In the genomic region with DNA sequence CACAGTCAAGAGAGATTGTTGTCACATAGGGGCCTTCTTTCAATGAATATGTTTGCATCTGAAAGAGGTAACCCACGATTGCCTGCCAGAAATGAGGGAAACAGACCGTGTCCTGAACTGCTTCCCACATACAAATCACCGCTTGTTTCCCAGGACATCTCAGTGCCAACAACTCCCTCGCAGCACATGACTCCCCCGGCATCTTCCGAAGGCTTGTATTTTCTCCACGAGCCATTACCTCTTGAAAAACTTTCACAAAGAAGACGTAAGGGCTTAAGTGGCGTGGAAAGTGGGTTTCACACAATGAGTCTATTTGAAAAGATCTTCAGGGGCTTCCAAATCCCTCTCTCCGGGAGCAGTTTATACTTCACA, we compare ENCODE assay signal across 20 cellular contexts. TPM values are rescaled to one million over a fixed set of nuclear protein-coding genes. Genes with fewer than 3 reads are reported as not detected.
DNase-seq lines count a peak whose midpoint lies in the region; ATAC-seq and TF ChIP-seq lines count a peak whose summit lies in the region.
"Had no signal": no experiment of that assay in that cellular context is flagged by ENCODE, and none has a peak within 500 bp of the region (broad histone marks: within the 10 kb centered on the region; RNA-seq: fewer than 3 reads in every experiment).

No MANE protein-coding gene starts in this region.

- no peak overlapping the region for H3K27ac ChIP-seq in upper lobe of right lung
- no peak overlapping the region for H3K27ac ChIP-seq in WERI-Rb-1
- H3K27ac ChIP-seq: 22Rv1, body of pancreas, C4-2B, foreskin keratinocyte, RWPE1, skin epidermis had no signal

- ATAC-seq in upper lobe of right lung (no peak), HG03135 (IDR thresholded peaks at IDR 0.05; ENCODE audit: unreplicated experiment) (no peak)
- ATAC-seq: body of pancreas; foreskin keratinocyte; stimulated activated naive B cell treated with anti-CD40 and anti-IgM and Interleukin-4, amounts not matched to agents 10 μg/mL and 1 μg/mL and 100 μg/mL, for 72 hours; T-cell had no signal

- TF ChIP-seq CTCF in upper lobe of right lung (IDR thresholded peaks at IDR 0.05) (no peak), WERI-Rb-1 (IDR thresholded peaks at IDR 0.05; ENCODE audit: low read depth, low read length) (no peak)

- H3K36me3 ChIP-seq in upper lobe of right lung: no peaks in the 10 kb centered on the region
- no peaks in the 10 kb centered on the region for H3K36me3 ChIP-seq in WERI-Rb-1

- H3K27me3 ChIP-seq in upper lobe of right lung (peaks cover 23% of the 10 kb centered on the region), WERI-Rb-1 (ENCODE audit: insufficient read depth, low read depth, severe bottlenecking) (no peaks in the 10 kb centered on the region)
- H3K27me3 ChIP-seq: body of pancreas had no signal

- intact Hi-C loops in upper lobe of right lung (cut with DNase I): no loop called here

- H3K4me3 ChIP-seq in upper lobe of right lung: no peak overlapping the region
- H3K4me3 ChIP-seq in WERI-Rb-1 (ENCODE audit: low read depth, low read length): no peak overlapping the region
- H3K4me3 ChIP-seq: body of pancreas, skin epidermis had no signal

- H3K4me1 ChIP-seq in upper lobe of right lung: peaks cover 4% of the 10 kb centered on the region
- H3K4me1 ChIP-seq: foreskin keratinocyte had no signal

- H3K9me3 ChIP-seq in upper lobe of right lung: no peaks in the 10 kb centered on the region
- H3K9me3 ChIP-seq in WERI-Rb-1 (ENCODE audit: severe bottlenecking): peaks cover 5% of the 10 kb centered on the region
- H3K9me3 ChIP-seq: body of pancreas had no signal

- DNase-seq in NCI-H748 (lab: John Stamatoyannopoulos, UW; ENCODE audit: unreplicated experiment) (peak; percentile 31), NCI-H748 treated with DMSO at 0.1 percent for 48 hours (lab: John Stamatoyannopoulos, UW) (no peak), astrocyte of the hippocampus (ENCODE audit: low read depth, low spot score) (peak; percentile 58), medulla oblongata (ENCODE audit: extremely low spot score) (peak; percentile 48), upper lobe of right lung (peak; percentile 8), SHP77 treated with DMSO at 0.1 percent for 48 hours (lab: John Stamatoyannopoulos, UW) (no peak), WERI-Rb-1 (no peak)
- DNase-seq: activated B cell treated with CpG ODN at 0.5 μM for 24 hours; activated naive CD4-positive, alpha-beta T cell treated with Interleukin-2 at 50 U/mL for 16 hours; effector CD8-positive, alpha-beta T cell; foreskin keratinocyte; H9; stimulated activated naive B cell treated with anti-CD40 and anti-IgM and Interleukin-4, amounts not matched to agents 10 μg/mL and 1 μg/mL and 100 μg/mL, for 72 hours; T-cell had no signal

RNA-seq across cellular contexts. Expression of a gene that starts 31.6 kb away (rescaled TPM):
- 15.3 TPM for total RNA-seq in upper lobe of right lung

Comparison
In these comparisons a context has a peak if more than half of its experiments do, and no peak if none do; other contexts are left out.
1. DNase-seq: peak in NCI-H748 (single experiment), astrocyte of the hippocampus (single experiment), medulla oblongata (single experiment) and upper lobe of right lung (single experiment); none in NCI-H748 treated with DMSO at 0.1 percent for 48 hours (single experiment), SHP77 treated with DMSO at 0.1 percent for 48 hours (single experiment) and WERI-Rb-1 (single experiment).